Comparison of ENCODE assay signal across 10 cellular contexts in the genomic region with DNA sequence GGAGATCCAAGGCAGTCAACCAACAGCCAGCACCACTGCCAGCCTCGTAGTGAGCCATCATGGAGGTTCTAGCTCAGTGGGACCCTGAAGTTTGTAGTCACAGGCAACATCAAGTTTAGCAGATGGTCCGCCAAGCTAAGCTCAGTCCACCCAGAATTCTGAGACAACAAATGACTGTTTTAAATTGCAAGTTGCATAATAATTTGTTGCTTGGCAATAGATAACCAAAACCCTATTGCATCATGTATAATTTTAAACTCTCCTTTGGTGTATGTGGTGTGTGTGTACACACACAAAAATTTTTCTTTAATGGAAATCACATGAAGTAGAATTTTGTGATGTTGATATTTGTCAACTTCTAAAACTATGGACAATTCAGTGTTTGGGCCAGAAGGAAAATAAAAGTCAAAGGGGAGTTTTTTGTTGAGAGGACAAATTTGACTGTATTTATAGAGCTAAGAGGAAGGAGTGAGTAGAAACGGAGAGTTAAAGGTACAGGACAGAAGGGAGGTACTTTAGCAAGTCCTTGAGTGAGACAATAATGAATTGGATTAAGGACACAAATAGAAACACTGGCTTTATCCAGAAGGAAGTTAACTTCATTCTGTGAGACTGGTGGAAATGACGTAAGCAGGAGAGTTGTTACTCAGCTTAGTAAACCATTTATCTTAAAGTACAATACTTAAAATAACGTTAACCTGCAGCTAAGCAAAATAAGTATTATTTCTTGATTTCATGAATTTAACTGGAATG.
DNase-seq lines count a peak whose midpoint lies in the region; ATAC-seq, FAIRE-seq and TF ChIP-seq lines count a peak whose summit lies in the region.
"Had no signal": no experiment of that assay in that cellular context is flagged by ENCODE, and none has a peak within 500 bp of the region (broad histone marks: within the 10 kb centered on the region; RNA-seq: fewer than 3 reads in every experiment).

No MANE protein-coding gene starts in this region.

- H4K20me1 ChIP-seq in H1 (replicated peaks in 1 of 2; ENCODE audit: control insufficient read depth in 1 of 2, insufficient read depth in 2 of 2, low read length in 2 of 2) = no peaks in the 10 kb centered on the region

- intact Hi-C loops in right lobe of liver (cut with DNase I) = no loop called here

- no peak overlapping the region for H3K9ac ChIP-seq in H1 (replicated peaks in 1 of 4; ENCODE audit: extremely low read depth in 1 of 4, low read depth in 3 of 4, low read length in 3 of 4)

- no peak overlapping the region for H3K18ac ChIP-seq in H1 (ENCODE audit: extremely low read depth, low read length)

- no peak overlapping the region for H3K23ac ChIP-seq in H1 (ENCODE audit: insufficient read length)

- H3K9me3 ChIP-seq in H1 (ENCODE audit: insufficient read depth in 2 of 2, low read depth in 1 of 2, low read length in 1 of 2) = no peaks in the 10 kb centered on the region
- H3K9me3 ChIP-seq in right lobe of liver = no peaks in the 10 kb centered on the region

- H4K8ac ChIP-seq in H1 (ENCODE audit: extremely low read depth, insufficient read depth, low read length) = no peak overlapping the region

- H3K36me3 ChIP-seq in H1 (ENCODE audit: control insufficient read depth in 2 of 4, insufficient read depth in 4 of 4, low read length in 3 of 4) = no peaks in the 10 kb centered on the region
- no peaks in the 10 kb centered on the region for H3K36me3 ChIP-seq in right lobe of liver

- no peak for TF ChIP-seq EP300 in H1 (IDR thresholded peaks at IDR 0.05; ENCODE audit: borderline replicate concordance in 1 of 2, low read depth in 2 of 2, low read length in 2 of 2)

- ATAC-seq in right lobe of liver = peak; percentile 62 to 86 (median 74)
- ATAC-seq in natural killer cell treated with Interleukin-12 subunit alpha and Interleukin-12 subunit beta and Interleukin-15 and Interleukin-18, amount 100 ng/mL, for 72 hours = no peak

- no peak overlapping the region for H2BK12ac ChIP-seq in H1 (ENCODE audit: low read depth, low read length)

- H2BK20ac ChIP-seq in H1 (ENCODE audit: low read length) = no peak overlapping the region

- H3K36me3 Mint-ChIP-seq in glutamatergic neuron (ENCODE audit: unreplicated experiment) = no peaks in the 10 kb centered on the region
- H3K36me3 Mint-ChIP-seq in natural killer cell treated with Interleukin-12 subunit alpha and Interleukin-12 subunit beta and Interleukin-15 and Interleukin-18, amount 100 ng/mL, for 72 hours = peaks cover 4% of the 10 kb centered on the region

- no peaks in the 10 kb centered on the region for H3K4me1 Mint-ChIP-seq in glutamatergic neuron (ENCODE audit: low read depth, unreplicated experiment)
- peaks cover 7 to 14% of the 10 kb centered on the region in 2 donors for H3K4me1 Mint-ChIP-seq in natural killer cell treated with Interleukin-12 subunit alpha and Interleukin-12 subunit beta and Interleukin-15 and Interleukin-18, amount 100 ng/mL, for 72 hours (ENCODE audit: low read depth in 2 of 2)

- H2BK120ac ChIP-seq in H1 (replicated peaks; ENCODE audit: low read depth, low read length) = no peak overlapping the region

- H4K91ac ChIP-seq in H1 (replicated peaks; ENCODE audit: insufficient read length, low read length) = no peak overlapping the region

- H3K9me3 Mint-ChIP-seq in glutamatergic neuron (ENCODE audit: unreplicated experiment) = no peaks in the 10 kb centered on the region
- no peaks in the 10 kb centered on the region for H3K9me3 Mint-ChIP-seq in natural killer cell treated with Interleukin-12 subunit alpha and Interleukin-12 subunit beta and Interleukin-15 and Interleukin-18, amount 100 ng/mL, for 72 hours
- H3K9me3 Mint-ChIP-seq: CD8-positive, alpha-beta memory T cell had no signal

- no peak overlapping the region for H2AFZ ChIP-seq in H1 (ENCODE audit: low read length)

- no peak overlapping the region for H3K4ac ChIP-seq in H1 (replicated peaks; ENCODE audit: insufficient read length, low read depth, low read length)

- POLR2A ChIA-PET in H1 (lab: Charles Lee; ENCODE audit: partially characterized antibody) = no interaction called here

- TF ChIP-seq CTCF in H1 (IDR thresholded peaks at IDR 0.05; ENCODE audit: control extremely low read depth in 1 of 3, insufficient read depth in 1 of 3, low read depth in 1 of 3, low read length in 3 of 3) = no peak
- TF ChIP-seq CTCF in right lobe of liver (IDR thresholded peaks at IDR 0.05) = no peak
- no peak for TF ChIP-seq CTCF in glutamatergic neuron (IDR thresholded peaks at IDR 0.05; ENCODE audit: partially characterized antibody, unreplicated experiment)

- no peaks in the 10 kb centered on the region for H3K27me3 Mint-ChIP-seq in glutamatergic neuron (ENCODE audit: unreplicated experiment)
- H3K27me3 Mint-ChIP-seq in natural killer cell treated with Interleukin-12 subunit alpha and Interleukin-12 subunit beta and Interleukin-15 and Interleukin-18, amount 100 ng/mL, for 72 hours = no peaks in the 10 kb centered on the region
- H3K27me3 Mint-ChIP-seq: CD8-positive, alpha-beta memory T cell had no signal

- TF ChIP-seq RAD21 in H1 (IDR thresholded peaks at IDR 0.05 in 1 of 2, conservative IDR thresholded peaks at IDR 0.05 in 1 of 2; ENCODE audit: low read depth in 2 of 2, low read length in 2 of 2) = no peak

- H3K4me2 ChIP-seq in H1 (ENCODE audit: insufficient read depth in 1 of 2, low read depth in 2 of 2, low read length in 2 of 2) = no peak overlapping the region

- no peaks in the 10 kb centered on the region; the same call in 1 of the 2 replicates for H3K23me2 ChIP-seq in H1 (ENCODE audit: low read depth, low read length)

- H3K79me1 ChIP-seq in H1 (ENCODE audit: low read depth, low read length) = no peaks in the 10 kb centered on the region

- H3K27me3 ChIP-seq in H1 (replicated peaks in 1 of 4; ENCODE audit: control insufficient read depth in 3 of 4, extremely low read depth in 1 of 4, insufficient read depth in 3 of 4, low read length in 3 of 4) (no peaks in the 10 kb centered on the region), right lobe of liver (no peaks in the 10 kb centered on the region)

- no peak for FAIRE-seq in H1 (lab: Jason Lieb, UNC)

- no peak overlapping the region for H2BK15ac ChIP-seq in H1 (ENCODE audit: low read length)

- H3K27ac ChIP-seq in H1 (ENCODE audit: low read depth, low read length) (no peak overlapping the region), right lobe of liver (peak overlapping the region in 2 of 3 donors; percentile 23 to 50)

- DNase-seq in AML-193 (lab: John Stamatoyannopoulos, UW) (peak; percentile 75 to 80), NOMO-1 treated with DMSO at 0.1 percent for 48 hours (lab: John Stamatoyannopoulos, UW; ENCODE audit: unreplicated experiment) (peak; percentile 93), H1 (ENCODE audit: low read depth in 1 of 2, low spot score in 2 of 2) (no peak), right lobe of liver (no peak), SHP77 (lab: John Stamatoyannopoulos, UW) (no peak), pons (ENCODE audit: low spot score) (no peak), glutamatergic neuron (no peak)
- no peak for DNase-seq in natural killer cell treated with Interleukin-12 subunit alpha and Interleukin-12 subunit beta and Interleukin-15 and Interleukin-18, amount 100 ng/mL, for 72 hours (ENCODE audit: low spot score)
- DNase-seq: CD8-positive, alpha-beta memory T cell; NK-92 treated with Interleukin-12 subunit alpha and Interleukin-12 subunit beta, amount 100 ng/mL, for 24 hours had no signal

- peaks cover 0 to under 1% (median under 1%) of the 10 kb centered on the region in 4 experiments; a peak in 1 of 7 replicates for H3K4me1 ChIP-seq in H1 (replicated peaks in 1 of 4; ENCODE audit: control insufficient read depth in 3 of 4, insufficient read depth in 4 of 4, low read length in 3 of 4)
- H3K4me1 ChIP-seq in right lobe of liver = peaks cover 0 to 27% (median 3%) of the 10 kb centered on the region in 4 donors

- no peaks in the 10 kb centered on the region for H3K79me2 ChIP-seq in H1 (ENCODE audit: control insufficient read depth in 1 of 2, insufficient read depth in 2 of 2, low read length in 2 of 2)

- no peak overlapping the region for H2BK5ac ChIP-seq in H1 (ENCODE audit: low read depth, low read length)

- no peak overlapping the region for H3K14ac ChIP-seq in H1 (ENCODE audit: insufficient read length)

- CTCF ChIA-PET in H1 (lab: Charles Lee; ENCODE audit: partially characterized antibody) = interaction anchor here (0.8 to 2.1 kb wide), 5 partner anchors 14 to 87 kb away, joined by 3 to 8 read pairs (median 4); no protein-coding TSS in a partner anchor

- H4K5ac ChIP-seq in H1 (ENCODE audit: insufficient read length, low read depth, low read length) = no peak overlapping the region

- H2AK5ac ChIP-seq in H1 (ENCODE audit: low read depth, low read length) = no peak overlapping the region

- H3K56ac ChIP-seq in H1 (replicated peaks; ENCODE audit: insufficient read length, low read depth, low read length) = no peak overlapping the region

- 88% methylated on average over 5 of the region's 5 CpGs; no CpG with 5 or more reads in 1 of the 2 experiments for WGBS in H1 (ENCODE audit: extremely low coverage in 1 of 2, insufficient coverage in 1 of 2, insufficient read length in 1 of 2, insufficient replicate concordance in 2 of 2, low coverage in 1 of 2, low lambda C conversion rate in 2 of 2, missing lambda C conversion rate in 1 of 2), 2 experiments
- WGBS in right lobe of liver (ENCODE audit: insufficient coverage, low coverage, low lambda C conversion rate, missing lambda C conversion rate) = 22% methylated on average over 5 of the region's 5 CpGs

- no peak for TF ChIP-seq POLR2A in H1 (IDR thresholded peaks at IDR 0.05; ENCODE audit: control extremely low read depth in 1 of 2, low read depth in 2 of 2, low read length in 2 of 2)
- no peak for TF ChIP-seq POLR2A in right lobe of liver (IDR thresholded peaks at IDR 0.05)

- H3K4me3 ChIP-seq in H1 (ENCODE audit: extremely low read depth in 1 of 4, insufficient read depth in 2 of 4, low read depth in 3 of 4, low read length in 4 of 4) (no peak overlapping the region), right lobe of liver (no peak overlapping the region)

- no peak overlapping the region for H3K4me3 Mint-ChIP-seq in glutamatergic neuron (ENCODE audit: unreplicated experiment)
- H3K4me3 Mint-ChIP-seq in natural killer cell treated with Interleukin-12 subunit alpha and Interleukin-12 subunit beta and Interleukin-15 and Interleukin-18, amount 100 ng/mL, for 72 hours = no peak overlapping the region

- no peak overlapping the region for H3K27ac Mint-ChIP-seq in glutamatergic neuron (ENCODE audit: unreplicated experiment)
- H3K27ac Mint-ChIP-seq in natural killer cell treated with Interleukin-12 subunit alpha and Interleukin-12 subunit beta and Interleukin-15 and Interleukin-18, amount 100 ng/mL, for 72 hours = peak overlapping the region in 1 of 2 donors; percentile 48
- H3K27ac Mint-ChIP-seq: CD8-positive, alpha-beta memory T cell had no signal

TF ChIP-seq in H1, 55 proteins besides CTCF, POLR2A, EP300 and RAD21:
- TF ChIP-seq YY1 (IDR thresholded peaks at IDR 0.05; ENCODE audit: low read depth, low read length) (no peak), CEBPB (IDR thresholded peaks at IDR 0.05; ENCODE audit: low read depth, low read length) (peak; percentile 20; the same call in 1 of the 2 replicates), GTF2F1 (IDR thresholded peaks at IDR 0.05; ENCODE audit: borderline replicate concordance, low read depth, low read length) (no peak)

Comparison
In these comparisons a context has a peak if more than half of its experiments do, and no peak if none do; other contexts are left out.
1. DNase-seq: peak in AML-193 (2 of 2) and NOMO-1 treated with DMSO at 0.1 percent for 48 hours (single experiment); none in H1 (0 of 2), right lobe of liver (0 of 3), SHP77 (0 of 2), pons (single experiment), glutamatergic neuron (single experiment) and natural killer cell treated with Interleukin-12 subunit alpha and Interleukin-12 subunit beta and Interleukin-15 and Interleukin-18, amount 100 ng/mL, for 72 hours (single experiment).
2. ATAC-seq: peak in right lobe of liver (4 of 4); none in natural killer cell treated with Interleukin-12 subunit alpha and Interleukin-12 subunit beta and Interleukin-15 and Interleukin-18, amount 100 ng/mL, for 72 hours (0 of 2).